ENCODE assay signal across 26 cellular contexts in genomic region chr2:116819355-116819754, GRCh38.
DNase-seq lines count a peak whose midpoint lies in the region; ATAC-seq and TF ChIP-seq lines count a peak whose summit lies in the region.
"Had no signal": no experiment of that assay in that cellular context is flagged by ENCODE, and none has a peak within 500 bp of the region (broad histone marks: within the 10 kb centered on the region; RNA-seq: fewer than 3 reads in every experiment).

No MANE protein-coding gene starts in this region.

- ATAC-seq in aorta (ENCODE audit: low FRiP score), result no peak
- ATAC-seq: gastrocnemius medialis; psoas muscle; stimulated activated naive CD8-positive, alpha-beta T cell treated with anti-CD3 and anti-CD28 coated beads, Interleukin-15, amount 100 ng/mL, for 72 hours had no signal

- no peaks in the 10 kb centered on the region for H3F3A ChIP-seq in neural progenitor cell (ENCODE audit: low read depth)

- H3K9me3 Mint-ChIP-seq in endodermal cell (no peaks in the 10 kb centered on the region), neural progenitor cell (no peaks in the 10 kb centered on the region)

- TF ChIP-seq EP300 in transverse colon (IDR thresholded peaks at IDR 0.05; ENCODE audit: low read depth), result no peak

- H3K27ac ChIP-seq in C4-2B (no peak overlapping the region), endodermal cell (ENCODE audit: low read depth, low read length) (no peak overlapping the region), neural progenitor cell (no peak overlapping the region), aorta (ENCODE audit: low read depth in 1 of 2, low read length in 2 of 2) (no peak overlapping the region), transverse colon (no peak overlapping the region)
- H3K27ac ChIP-seq: BLaER1 treated with 17β-estradiol and CSF1 and Interleukin-3, amounts not matched to agents 10 nM and 100 nM; esophagus squamous epithelium; gastrocnemius medialis; psoas muscle; tibial artery; VCaP had no signal

- H3K4me3 ChIP-seq in endodermal cell (ENCODE audit: low read length), result no peak overlapping the region
- no peak overlapping the region for H3K4me3 ChIP-seq in neural progenitor cell
- H3K4me3 ChIP-seq in aorta (ENCODE audit: low read length in 2 of 2), result no peak overlapping the region
- H3K4me3 ChIP-seq in transverse colon, result no peak overlapping the region
- H3K4me3 ChIP-seq: BLaER1 treated with 17β-estradiol and CSF1 and Interleukin-3, amounts not matched to agents 10 nM and 100 nM; esophagus squamous epithelium; gastrocnemius medialis; psoas muscle; tibial artery had no signal

- H2AFZ ChIP-seq in neural progenitor cell (replicated peaks), result no peak overlapping the region

- no peak for TF ChIP-seq POLR2A in transverse colon (IDR thresholded peaks at IDR 0.05)

- H3K27me3 ChIP-seq in endodermal cell (ENCODE audit: control insufficient read depth, insufficient read depth, low read length, poor library complexity, severe bottlenecking) (no peaks in the 10 kb centered on the region), neural progenitor cell (no peaks in the 10 kb centered on the region), aorta (ENCODE audit: control insufficient read depth in 1 of 2, insufficient read depth in 2 of 2, low read length in 1 of 2) (no peaks in the 10 kb centered on the region), transverse colon (no peaks in the 10 kb centered on the region)
- H3K27me3 ChIP-seq: BLaER1 treated with 17β-estradiol and CSF1 and Interleukin-3, amounts not matched to agents 10 nM and 100 nM; esophagus squamous epithelium; gastrocnemius medialis; tibial artery had no signal

- TF ChIP-seq CTCF in C4-2B (conservative IDR thresholded peaks at IDR 0.05) (peak; percentile 36), endodermal cell (conservative IDR thresholded peaks at IDR 0.05) (peak; percentile 70), neural progenitor cell (IDR thresholded peaks at IDR 0.05) (peak; percentile 46), transverse colon (IDR thresholded peaks at IDR 0.05) (peak in 2 of 5 experiments; percentile 19 to 38)

- DNase-seq in Kasumi-1 (lab: John Stamatoyannopoulos, UW), result peak; percentile 7 to 11
- DNase-seq in endodermal cell, result no peak
- DNase-seq in neural progenitor cell (ENCODE audit: low spot score), result no peak
- DNase-seq in hippocampal formation (lab: John Stamatoyannopoulos, UW), result no peak
- no peak for DNase-seq in aorta
- no peak for DNase-seq in transverse colon
- DNase-seq: activated CD4-positive, alpha-beta T cell treated with anti-CD3 and anti-CD28 coated beads for 48 hours; activated CD8-positive, alpha-beta memory T cell treated with anti-CD3 and anti-CD28 coated beads for 24 hours; activated effector memory CD4-positive, alpha-beta T cell treated with Interleukin-2 at 50 U/mL for 16 hours; activated naive CD8-positive, alpha-beta T cell treated with anti-CD3 and anti-CD28 coated beads for 36 hours; Caco-2; caudate nucleus; esophagus squamous epithelium; gastrocnemius medialis; hypothalamus; NCI-H1105 treated with DMSO at 0.1 percent for 48 hours; NCI-H446; psoas muscle; SHP77 treated with DMSO at 0.1 percent for 48 hours; stimulated activated CD4-positive, alpha-beta T cell treated with anti-CD3 and anti-CD28 coated beads, Interleukin-15, amount 100 ng/mL, for 24 hours; stimulated activated naive CD8-positive, alpha-beta T cell treated with anti-CD3 and anti-CD28 coated beads, Interleukin-15, amount 100 ng/mL, for 72 hours; T-helper 9 cell; tibial artery had no signal

- no peak overlapping the region for H3K27ac Mint-ChIP-seq in endodermal cell
- H3K27ac Mint-ChIP-seq in neural progenitor cell, result no peak overlapping the region
- H3K27ac Mint-ChIP-seq: activated naive CD8-positive, alpha-beta T cell treated with anti-CD3 and anti-CD28 coated beads for 36 hours; stimulated activated naive CD8-positive, alpha-beta T cell treated with anti-CD3 and anti-CD28 coated beads, Interleukin-15, amount 100 ng/mL, for 72 hours had no signal

- no peaks in the 10 kb centered on the region for H3K36me3 ChIP-seq in endodermal cell (ENCODE audit: control insufficient read depth, insufficient read depth, low read length)
- no peaks in the 10 kb centered on the region for H3K36me3 ChIP-seq in neural progenitor cell
- no peaks in the 10 kb centered on the region for H3K36me3 ChIP-seq in aorta (ENCODE audit: control insufficient read depth in 1 of 2, insufficient read depth in 2 of 2, low read length in 1 of 2)
- no peaks in the 10 kb centered on the region for H3K36me3 ChIP-seq in transverse colon
- H3K36me3 ChIP-seq: BLaER1 treated with 17β-estradiol and CSF1 and Interleukin-3, amounts not matched to agents 10 nM and 100 nM; esophagus squamous epithelium; gastrocnemius medialis; tibial artery had no signal

- no peaks in the 10 kb centered on the region for H4K20me1 ChIP-seq in neural progenitor cell (ENCODE audit: low read depth)
- H4K20me1 ChIP-seq: BLaER1 treated with 17β-estradiol and CSF1 and Interleukin-3, amounts not matched to agents 10 nM and 100 nM had no signal

- H3K27me3 Mint-ChIP-seq in endodermal cell (ENCODE audit: insufficient read depth) (peaks cover 3% of the 10 kb centered on the region), neural progenitor cell (ENCODE audit: insufficient read depth, low read depth) (peaks cover 3% of the 10 kb centered on the region)
- H3K27me3 Mint-ChIP-seq: activated naive CD8-positive, alpha-beta T cell treated with anti-CD3 and anti-CD28 coated beads for 36 hours; stimulated activated naive CD8-positive, alpha-beta T cell treated with anti-CD3 and anti-CD28 coated beads, Interleukin-15, amount 100 ng/mL, for 72 hours had no signal

- H3K36me3 Mint-ChIP-seq in endodermal cell (ENCODE audit: low read depth) (no peaks in the 10 kb centered on the region), neural progenitor cell (no peaks in the 10 kb centered on the region)
- H3K36me3 Mint-ChIP-seq: activated naive CD8-positive, alpha-beta T cell treated with anti-CD3 and anti-CD28 coated beads for 36 hours had no signal

- H3K4me1 Mint-ChIP-seq in endodermal cell (peaks cover 7% of the 10 kb centered on the region), neural progenitor cell (no peaks in the 10 kb centered on the region)
- H3K4me1 Mint-ChIP-seq: activated naive CD8-positive, alpha-beta T cell treated with anti-CD3 and anti-CD28 coated beads for 36 hours; stimulated activated naive CD8-positive, alpha-beta T cell treated with anti-CD3 and anti-CD28 coated beads, Interleukin-15, amount 100 ng/mL, for 72 hours had no signal

- H3K9ac ChIP-seq in endodermal cell (ENCODE audit: extremely low read depth, low read length, poor library complexity, severe bottlenecking), result no peak overlapping the region
- no peak overlapping the region for H3K9ac ChIP-seq in neural progenitor cell
- H3K9ac ChIP-seq: BLaER1 treated with 17β-estradiol and CSF1 and Interleukin-3, amounts not matched to agents 10 nM and 100 nM had no signal

- H3K4me1 ChIP-seq in endodermal cell (ENCODE audit: control insufficient read depth, insufficient read depth, low read length), result peaks cover 4% of the 10 kb centered on the region
- no peaks in the 10 kb centered on the region for H3K4me1 ChIP-seq in neural progenitor cell
- no peaks in the 10 kb centered on the region for H3K4me1 ChIP-seq in aorta (ENCODE audit: control insufficient read depth in 1 of 2, insufficient read depth in 2 of 2, low read length in 2 of 2)
- H3K4me1 ChIP-seq in transverse colon, result no peaks in the 10 kb centered on the region
- H3K4me1 ChIP-seq: BLaER1 treated with 17β-estradiol and CSF1 and Interleukin-3, amounts not matched to agents 10 nM and 100 nM; Caco-2; esophagus squamous epithelium; gastrocnemius medialis; psoas muscle; tibial artery had no signal

- intact Hi-C loops in aorta (cut with DNase I) (no loop called here), transverse colon (cut with DNase I; ENCODE audit: low total_unique reads) (no loop called here)

- H3K4me2 ChIP-seq in neural progenitor cell, result no peak overlapping the region
- H3K4me2 ChIP-seq: BLaER1 treated with 17β-estradiol and CSF1 and Interleukin-3, amounts not matched to agents 10 nM and 100 nM had no signal

- in situ Hi-C loops in transverse colon (cut with MboI; ENCODE audit: low pct_ligation_motif_present in 1 of 4, low pct_unique_long_range_greater_than_20kb in 1 of 4, low sequenced_read_pairs in 3 of 4), result no loop called here

- H3K79me2 ChIP-seq in neural progenitor cell (ENCODE audit: low read depth), result no peaks in the 10 kb centered on the region

- no peaks in the 10 kb centered on the region for H3K9me3 ChIP-seq in endodermal cell (ENCODE audit: control insufficient read depth, low read length)
- no peaks in the 10 kb centered on the region for H3K9me3 ChIP-seq in neural progenitor cell (ENCODE audit: low read depth)
- H3K9me3 ChIP-seq in aorta (ENCODE audit: control insufficient read depth, low read length), result no peaks in the 10 kb centered on the region
- H3K9me3 ChIP-seq in transverse colon, result no peaks in the 10 kb centered on the region
- H3K9me3 ChIP-seq: BLaER1 treated with 17β-estradiol and CSF1 and Interleukin-3, amounts not matched to agents 10 nM and 100 nM; Caco-2; esophagus squamous epithelium; gastrocnemius medialis; psoas muscle; tibial artery had no signal

- no peak overlapping the region for H3K4me3 Mint-ChIP-seq in endodermal cell
- H3K4me3 Mint-ChIP-seq in neural progenitor cell, result no peak overlapping the region
- H3K4me3 Mint-ChIP-seq: activated naive CD8-positive, alpha-beta T cell treated with anti-CD3 and anti-CD28 coated beads for 36 hours; stimulated activated naive CD8-positive, alpha-beta T cell treated with anti-CD3 and anti-CD28 coated beads, Interleukin-15, amount 100 ng/mL, for 72 hours had no signal

Comparison
In these comparisons a context has a peak if more than half of its experiments do, and no peak if none do; other contexts are left out.
1. DNase-seq: peak in Kasumi-1 (2 of 2); none in endodermal cell (single experiment), neural progenitor cell (single experiment), hippocampal formation (0 of 2), aorta (0 of 2) and transverse colon (single experiment).